ENCODE assay signal across 10 cellular contexts in the genomic region with DNA sequence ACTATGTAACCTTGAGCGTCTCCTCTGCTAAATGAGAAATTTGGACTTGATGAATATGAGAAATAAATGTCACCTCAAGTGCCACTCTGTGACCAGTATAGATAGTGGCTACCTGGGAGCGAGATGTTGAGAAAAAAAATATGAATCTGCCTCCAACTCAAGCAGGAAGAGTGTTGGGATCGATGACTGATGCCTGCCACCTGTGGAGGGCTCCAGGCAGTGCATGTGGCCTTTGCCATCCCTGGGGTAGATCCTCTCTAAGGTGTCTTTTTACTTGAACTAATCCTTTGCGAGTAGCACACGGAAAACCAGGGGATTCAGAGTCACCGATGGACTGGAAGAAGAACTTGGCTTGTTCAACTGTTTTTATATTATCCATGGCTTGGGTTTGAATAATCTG. TPM values are rescaled to one million over a fixed set of nuclear protein-coding genes. Genes with fewer than 3 reads are reported as not detected.
DNase-seq lines count a peak whose midpoint lies in the region; ATAC-seq and TF ChIP-seq lines count a peak whose summit lies in the region.
"Had no signal": no experiment of that assay in that cellular context is flagged by ENCODE, and none has a peak within 500 bp of the region (broad histone marks: within the 10 kb centered on the region; RNA-seq: fewer than 3 reads in every experiment).

No MANE protein-coding gene starts in this region.

- H2AFZ ChIP-seq in OCI-LY1 (ENCODE audit: low read length), result no peak overlapping the region

- H3K9ac ChIP-seq in OCI-LY1 (ENCODE audit: low read length), result no peak overlapping the region

- H3K9me2 ChIP-seq in OCI-LY1 (ENCODE audit: low read depth, low read length), result no peaks in the 10 kb centered on the region

- H3K4me3 ChIP-seq in OCI-LY1 (ENCODE audit: low read depth, low read length, poor library complexity, severe bottlenecking), result no peak overlapping the region
- no peak overlapping the region for H3K4me3 ChIP-seq in kidney epithelial cell (ENCODE audit: low read depth, low read length)
- H3K4me3 ChIP-seq: lung had no signal

- ATAC-seq in HG02798 (IDR thresholded peaks at IDR 0.05; ENCODE audit: poor library complexity, unreplicated experiment) (peak; percentile 29), GM21619 (IDR thresholded peaks at IDR 0.05; ENCODE audit: unreplicated experiment) (no peak), HG03280 (IDR thresholded peaks at IDR 0.05; ENCODE audit: unreplicated experiment) (no peak), GM21723 (IDR thresholded peaks at IDR 0.05; ENCODE audit: unreplicated experiment) (no peak), HG02885 (IDR thresholded peaks at IDR 0.05; ENCODE audit: poor library complexity, unreplicated experiment) (no peak)

- H3K4me1 ChIP-seq in OCI-LY1 (ENCODE audit: insufficient read depth, low read length, severe bottlenecking), result no peaks in the 10 kb centered on the region

- H3K4me2 ChIP-seq in OCI-LY1 (ENCODE audit: low read length), result no peak overlapping the region

- H4K20me1 ChIP-seq in OCI-LY1 (ENCODE audit: insufficient read depth, low read length), result no peaks in the 10 kb centered on the region

- H3K27ac ChIP-seq in OCI-LY1 (ENCODE audit: low read depth, low read length, poor library complexity, severe bottlenecking), result no peak overlapping the region

- no peaks in the 10 kb centered on the region for H3K9me3 ChIP-seq in OCI-LY1 (ENCODE audit: low read length)

- TF ChIP-seq CTCF in OCI-LY1 (IDR thresholded peaks at IDR 0.05; ENCODE audit: low read length) (peak; percentile 61), kidney epithelial cell (IDR thresholded peaks at IDR 0.05; ENCODE audit: insufficient read depth, low read length, poor library complexity, severe bottlenecking) (peak; percentile 57)

- peak; percentile 31 for DNase-seq in ELF-1 (ENCODE audit: low read depth, low spot score)
- DNase-seq in kidney epithelial cell (ENCODE audit: low read depth), result no peak

- H3K27me3 ChIP-seq in OCI-LY1 (ENCODE audit: insufficient read depth, low read length) (no peaks in the 10 kb centered on the region; the same call in 1 of the 2 replicates), kidney epithelial cell (ENCODE audit: control insufficient read depth, insufficient read depth, low read length) (peaks cover 17% of the 10 kb centered on the region)

- H3K79me2 ChIP-seq in OCI-LY1 (ENCODE audit: insufficient read depth, low read length), result no peaks in the 10 kb centered on the region

- H3K36me3 ChIP-seq in OCI-LY1 (ENCODE audit: insufficient read depth, low read length) (no peaks in the 10 kb centered on the region), kidney epithelial cell (ENCODE audit: control insufficient read depth, insufficient read depth, low read length) (no peaks in the 10 kb centered on the region)

- no peaks in the 10 kb centered on the region for H3F3A ChIP-seq in OCI-LY1 (ENCODE audit: insufficient read depth, low read length)

RNA-seq across cellular contexts. Expression of gene CCDC182, which starts 9.4 kb away (rescaled TPM):
- not detected in 2 replicates for total RNA-seq in kidney epithelial cell
- total RNA-seq: astrocyte, lung had no signal
